In genomic region chr1:10161541-10162290, GRCh38 we compare ENCODE assay signal across 17 cellular contexts. TPM values are rescaled to one million over a fixed set of nuclear protein-coding genes. Genes with fewer than 3 reads are reported as not detected.
DNase-seq lines count a peak whose midpoint lies in the region; ATAC-seq and TF ChIP-seq lines count a peak whose summit lies in the region.
"Had no signal": no experiment of that assay in that cellular context is flagged by ENCODE, and none has a peak within 500 bp of the region (broad histone marks: within the 10 kb centered on the region; RNA-seq: fewer than 3 reads in every experiment).

No MANE protein-coding gene starts in this region.

- H2BK12ac ChIP-seq in mesenchymal stem cell (ENCODE audit: low read length in 2 of 2): no peak overlapping the region

- TF ChIP-seq CTCF in psoas muscle (IDR thresholded peaks at IDR 0.05): no peak

- no peak overlapping the region for H2AFZ ChIP-seq in mesenchymal stem cell (ENCODE audit: low read depth, low read length)

- H3K9me3 ChIP-seq in psoas muscle: no peaks in the 10 kb centered on the region
- H3K9me3 ChIP-seq in mesenchymal stem cell (ENCODE audit: control insufficient read depth, low read length): no peaks in the 10 kb centered on the region
- H3K9me3 ChIP-seq: SJSA1 had no signal

- WGBS in psoas muscle, 3 donors: 65 to 72% (median 66%) methylated on average over 17 of the region's 17 CpGs
- WGBS in mesenchymal stem cell: 95% methylated on average over 17 of the region's 17 CpGs

- intact Hi-C loops in left cardiac atrium (cut with DNase I): no loop called here
- intact Hi-C loops in psoas muscle (cut with DNase I): loop anchor here in 1 of 2 donors (5.0 kb wide), 1 partner anchor 46 kb away; no protein-coding TSS in a partner anchor

- no peak overlapping the region for H2AK5ac ChIP-seq in mesenchymal stem cell (ENCODE audit: low read length, severe bottlenecking)

- no peak overlapping the region for H3K9ac ChIP-seq in mesenchymal stem cell (ENCODE audit: low read length)

- no peak overlapping the region for H3K18ac ChIP-seq in mesenchymal stem cell (ENCODE audit: low read depth in 1 of 2, low read length in 2 of 2)

- peaks cover 23% of the 10 kb centered on the region for H3K4me1 ChIP-seq in psoas muscle
- no peaks in the 10 kb centered on the region for H3K4me1 ChIP-seq in mesenchymal stem cell (ENCODE audit: control insufficient read depth, insufficient read depth, low read depth, low read length)
- H3K4me1 ChIP-seq: SJSA1 had no signal

- no peak overlapping the region for H3K23ac ChIP-seq in mesenchymal stem cell (ENCODE audit: low read length in 2 of 2)

- no peak overlapping the region for H2BK120ac ChIP-seq in mesenchymal stem cell (ENCODE audit: low read depth, low read length)

- H2BK15ac ChIP-seq in mesenchymal stem cell (ENCODE audit: low read depth, poor library complexity, severe bottlenecking): no peak overlapping the region

- no peak overlapping the region for H3K4me2 ChIP-seq in mesenchymal stem cell (ENCODE audit: low read length, poor library complexity, severe bottlenecking)

- H4K8ac ChIP-seq in mesenchymal stem cell (ENCODE audit: low read length): no peak overlapping the region

- ATAC-seq in left cardiac atrium (peak; percentile 77 to 80), psoas muscle (peak; percentile 94 to 96 (median 96)), GM19395 (IDR thresholded peaks at IDR 0.05; ENCODE audit: unreplicated experiment) (no peak)
- ATAC-seq: activated naive CD8-positive, alpha-beta T cell treated with anti-CD3 and anti-CD28 coated beads, Interleukin-2, amount 50 U/mL, for 24 hours had no signal

- no peak overlapping the region for H4K91ac ChIP-seq in mesenchymal stem cell (ENCODE audit: low read length)

- H3K27ac ChIP-seq in psoas muscle: peak overlapping the region; percentile 86
- H3K27ac ChIP-seq in mesenchymal stem cell (ENCODE audit: low read length, poor library complexity, severe bottlenecking): no peak overlapping the region
- H3K27ac ChIP-seq: SJSA1 had no signal

- H3K4ac ChIP-seq in mesenchymal stem cell (ENCODE audit: low read depth in 1 of 2, low read length in 2 of 2): no peak overlapping the region

- peaks cover 1% of the 10 kb centered on the region for H3K79me1 ChIP-seq in mesenchymal stem cell (replicated peaks; ENCODE audit: low read length, poor library complexity, severe bottlenecking)

- H3K14ac ChIP-seq in mesenchymal stem cell (ENCODE audit: low read length in 2 of 2): no peak overlapping the region

- H2BK5ac ChIP-seq in mesenchymal stem cell (ENCODE audit: low read depth, low read length, poor library complexity, severe bottlenecking): no peak overlapping the region

- H3K27me3 ChIP-seq in psoas muscle (ENCODE audit: insufficient read depth in 3 of 3, low read length in 2 of 3) (no peaks in the 10 kb centered on the region), mesenchymal stem cell (ENCODE audit: control insufficient read depth in 1 of 2, insufficient read depth in 1 of 2, low read length in 2 of 2) (no peaks in the 10 kb centered on the region)
- H3K27me3 ChIP-seq: SJSA1 had no signal

- H3K36me3 ChIP-seq in psoas muscle (ENCODE audit: insufficient read depth in 1 of 2, low read depth in 1 of 2) (peaks cover 6 to 60% of the 10 kb centered on the region in 2 donors), mesenchymal stem cell (ENCODE audit: control insufficient read depth in 1 of 2, insufficient read depth in 2 of 2, low read depth in 1 of 2, low read length in 2 of 2) (peaks cover 33 to 64% of the 10 kb centered on the region in 2 experiments)

- peak; percentile 15 for DNase-seq in AG08396 (ENCODE audit: low spot score)
- peak; percentile 34 to 67 for DNase-seq in cerebellar nuclear complex (lab: John Stamatoyannopoulos, UW)
- peak; percentile 58 for DNase-seq in left cardiac atrium
- DNase-seq in psoas muscle: peak; percentile 43 to 82
- DNase-seq in iPS-NIHi11 (ENCODE audit: low spot score): no peak
- DNase-seq in mesenchymal stem cell: no peak
- DNase-seq in LoVo (ENCODE audit: low spot score): no peak
- DNase-seq: activated CD4-positive, alpha-beta memory T cell treated with anti-CD3 and anti-CD28 coated beads for 36 hours; activated naive CD8-positive, alpha-beta T cell treated with anti-CD3 and anti-CD28 coated beads, Interleukin-2, amount 50 U/mL, for 24 hours; CD8-positive, alpha-beta memory T cell; cortex of kidney; GOT3; NCI-H1694; NCI-H510A; stimulated activated CD4-positive, alpha-beta T cell treated with anti-CD3 and anti-CD28 coated beads, Interleukin-2, amount 100 ng/mL, for 24 hours had no signal

- no peak overlapping the region for H3K4me3 ChIP-seq in psoas muscle
- no peak overlapping the region for H3K4me3 ChIP-seq in mesenchymal stem cell (ENCODE audit: insufficient read depth in 1 of 2, low read depth in 1 of 2, low read length in 2 of 2)
- H3K4me3 ChIP-seq: SJSA1 had no signal

RNA-seq across cellular contexts. Expression of gene KIF1B, which starts 48.7 kb away (rescaled TPM):
- 10 to 100 TPM; 46.1 to 54.2 TPM for total RNA-seq in left cardiac atrium
- total RNA-seq in psoas muscle: 100 to 1,000 TPM; 221 to 391 (median 338) TPM
- 100 to 1,000 TPM in 2 of 3 donors, 10 to 100 TPM in 1; 31.8 to 332 (median 105) TPM for polyA plus RNA-seq in psoas muscle
- polyA plus RNA-seq in mesenchymal stem cell (2013, experiment 1 of 2): 18.2 TPM
- 17.6 TPM for polyA plus RNA-seq in mesenchymal stem cell (2013, experiment 2 of 2)

Comparison
In these comparisons a context has a peak if more than half of its experiments do, and no peak if none do; other contexts are left out.
1. DNase-seq: peak in AG08396 (single experiment), cerebellar nuclear complex (2 of 2), left cardiac atrium (single experiment) and psoas muscle (2 of 2); none in iPS-NIHi11 (single experiment), mesenchymal stem cell (single experiment) and LoVo (single experiment).
2. RNA of gene KIF1B, which starts 48.7 kb away (total RNA-seq): 221 to 391 TPM in psoas muscle; 46.1 to 54.2 TPM in left cardiac atrium; every median in the first group is over 4 times any median in the second.